18 cellular contexts compared by ENCODE assay signal in the genomic region with DNA sequence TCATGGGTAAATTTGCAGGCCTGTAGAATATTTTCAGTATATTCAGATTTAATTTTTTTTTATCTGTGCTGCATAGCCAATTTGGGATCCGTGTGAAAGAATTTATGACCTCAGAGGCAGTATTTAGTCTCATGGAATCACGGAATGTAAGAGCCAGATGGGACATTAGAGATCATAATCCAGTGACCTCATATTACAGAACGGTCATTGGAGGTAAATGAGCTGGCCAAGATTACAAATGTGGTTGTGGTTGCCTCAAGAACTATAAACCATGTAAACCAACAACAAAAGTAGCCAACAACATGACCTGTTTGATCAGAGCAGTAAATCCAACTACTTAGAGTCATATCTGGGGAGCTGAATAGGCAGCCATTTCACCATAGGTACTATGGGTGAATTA.
"Had no signal": no experiment of that assay in that cellular context is flagged by ENCODE, and none has a peak within 500 bp of the region (broad histone marks: within the 10 kb centered on the region; RNA-seq: fewer than 3 reads in every experiment).

No MANE protein-coding gene starts in this region.

- H3K27me3 Mint-ChIP-seq: activated B cell treated with CpG ODN at 0.5 μM for 24 hours; effector memory CD8-positive, alpha-beta T cell; stimulated activated naive CD8-positive, alpha-beta T cell treated with anti-CD3 and anti-CD28 coated beads, Interleukin-15, Interleukin-2, amounts not matched to agents 100 ng/mL and 50 ng/mL, for 24 hours had no signal

- H3K27me3 ChIP-seq: left lung, neutrophil, suprapubic skin had no signal

- H3K27ac ChIP-seq: left lung, neutrophil, skin epidermis, suprapubic skin had no signal

- H3K27ac Mint-ChIP-seq: activated B cell treated with CpG ODN at 0.5 μM for 24 hours; effector memory CD8-positive, alpha-beta T cell; naive thymus-derived CD8-positive, alpha-beta T cell; stimulated activated naive CD8-positive, alpha-beta T cell treated with anti-CD3 and anti-CD28 coated beads, Interleukin-15, Interleukin-2, amounts not matched to agents 100 ng/mL and 50 ng/mL, for 24 hours had no signal

- ATAC-seq: effector memory CD8-positive, alpha-beta T cell; left lung; naive thymus-derived CD8-positive, alpha-beta T cell had no signal

- H3K4me1 ChIP-seq: left lung, suprapubic skin had no signal

- H3K4me1 Mint-ChIP-seq: activated B cell treated with CpG ODN at 0.5 μM for 24 hours; naive thymus-derived CD8-positive, alpha-beta T cell had no signal

- FAIRE-seq: kidney, TTC549 had no signal

- DNase-seq: activated B cell treated with CpG ODN at 0.5 μM for 24 hours; activated CD4-positive, alpha-beta T cell treated with anti-CD3 and anti-CD28 coated beads for 48 hours; activated naive CD4-positive, alpha-beta T cell treated with Interleukin-2 at 50 U/mL for 16 hours; anterior cingulate cortex; dermis blood vessel endothelial cell; effector memory CD8-positive, alpha-beta T cell; hippocampal formation; kidney; left lung; mammary epithelial cell; naive thymus-derived CD8-positive, alpha-beta T cell; posterior cingulate gyrus; trophoblast cell had no signal

- H3K4me3 ChIP-seq: left lung, skin epidermis, suprapubic skin had no signal

- H3K9me3 ChIP-seq: left lung, neutrophil, suprapubic skin had no signal

- H3K36me3 ChIP-seq: left lung, neutrophil, suprapubic skin had no signal

- H3K4me3 Mint-ChIP-seq: activated B cell treated with CpG ODN at 0.5 μM for 24 hours; effector memory CD8-positive, alpha-beta T cell; naive thymus-derived CD8-positive, alpha-beta T cell; stimulated activated naive CD8-positive, alpha-beta T cell treated with anti-CD3 and anti-CD28 coated beads, Interleukin-15, Interleukin-2, amounts not matched to agents 100 ng/mL and 50 ng/mL, for 24 hours had no signal

- H3K9me3 Mint-ChIP-seq: activated B cell treated with CpG ODN at 0.5 μM for 24 hours; effector memory CD8-positive, alpha-beta T cell; stimulated activated naive CD8-positive, alpha-beta T cell treated with anti-CD3 and anti-CD28 coated beads, Interleukin-15, Interleukin-2, amounts not matched to agents 100 ng/mL and 50 ng/mL, for 24 hours had no signal
